1 cellular context compared by ENCODE assay signal in genomic region chr2:112726487-112727190, GRCh38.
TF ChIP-seq lines count a peak whose summit lies in the region.

No MANE protein-coding gene starts in this region.

TF ChIP-seq in HepG2, 621 proteins besides CTCF, POLR2A, EP300 and RAD21 (continued from another document and continues in another):
- TF ChIP-seq ZNF142 (CRISPR knock-in tag; IDR thresholded peaks at IDR 0.05) (peak; percentile 20; the same call in 1 of the 2 replicates), MTA3 (CRISPR knock-in tag; IDR thresholded peaks at IDR 0.05) (no peak), PAWR (CRISPR knock-in tag; IDR thresholded peaks at IDR 0.05; ENCODE audit: borderline replicate concordance) (peak; percentile 85; the same call in 1 of the 2 replicates), IRX3 (CRISPR knock-in tag; IDR thresholded peaks at IDR 0.05; ENCODE audit: borderline replicate concordance, low read depth) (0 out of 2 replicates have a peak, but pooled peaks have one; percentile 47), ZNF687 (CRISPR knock-in tag; IDR thresholded peaks at IDR 0.05) (peak; percentile 85), ZNF746 (CRISPR knock-in tag; IDR thresholded peaks at IDR 0.05) (0 out of 2 replicates have a peak, but pooled peaks have one; percentile 53), HDAC2 (CRISPR knock-in tag; IDR thresholded peaks at IDR 0.05) (peak; percentile 78; the same call in 1 of the 2 replicates), ZNF572 (CRISPR knock-in tag; IDR thresholded peaks at IDR 0.05) (peak; percentile 93; the same call in 1 of the 2 replicates), ZNF850 (CRISPR knock-in tag; conservative IDR thresholded peaks at IDR 0.05) (no peak), CREM (IDR thresholded peaks at IDR 0.05) (no peak), CREM (CRISPR knock-in tag; IDR thresholded peaks at IDR 0.05) (no peak), ZMYM4 (CRISPR knock-in tag; IDR thresholded peaks at IDR 0.05) (peak; percentile 70; the same call in 1 of the 2 replicates), ATF7-NPFF (CRISPR knock-in tag; IDR thresholded peaks at IDR 0.05; ENCODE audit: low read depth) (0 out of 2 replicates have a peak, but pooled peaks have one; percentile 40), SMC3 (IDR thresholded peaks at IDR 0.05; ENCODE audit: low read length) (peak; percentile 89), KAT8 (CRISPR knock-in tag; IDR thresholded peaks at IDR 0.05) (peak; percentile 75), ZNF224 (CRISPR knock-in tag; IDR thresholded peaks at IDR 0.05) (peak; percentile 85; the same call in 1 of the 2 replicates), EED (CRISPR knock-in tag; IDR thresholded peaks at IDR 0.05) (0 out of 2 replicates have a peak, but pooled peaks have one; percentile 60), ZKSCAN1 (IDR thresholded peaks at IDR 0.05; ENCODE audit: low read length) (0 out of 2 replicates have a peak, but pooled peaks have one; percentile 39), ZNF501 (CRISPR knock-in tag; IDR thresholded peaks at IDR 0.05) (peak; percentile 79), ZNF350 (CRISPR knock-in tag; IDR thresholded peaks at IDR 0.05; ENCODE audit: borderline replicate concordance, low read depth) (peak; percentile 62; the same call in 1 of the 2 replicates)
- TF ChIP-seq, protein P1, sequence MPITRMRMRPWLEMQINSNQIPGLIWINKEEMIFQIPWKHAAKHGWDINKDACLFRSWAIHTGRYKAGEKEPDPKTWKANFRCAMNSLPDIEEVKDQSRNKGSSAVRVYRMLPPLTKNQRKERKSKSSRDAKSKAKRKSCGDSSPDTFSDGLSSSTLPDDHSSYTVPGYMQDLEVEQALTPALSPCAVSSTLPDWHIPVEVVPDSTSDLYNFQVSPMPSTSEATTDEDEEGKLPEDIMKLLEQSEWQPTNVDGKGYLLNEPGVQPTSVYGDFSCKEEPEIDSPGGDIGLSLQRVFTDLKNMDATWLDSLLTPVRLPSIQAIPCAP (CRISPR knock-in tag; IDR thresholded peaks at IDR 0.05; ENCODE audit: low read depth): peak; percentile 53; the same call in 1 of the 2 replicates
- TF ChIP-seq, protein P2, sequence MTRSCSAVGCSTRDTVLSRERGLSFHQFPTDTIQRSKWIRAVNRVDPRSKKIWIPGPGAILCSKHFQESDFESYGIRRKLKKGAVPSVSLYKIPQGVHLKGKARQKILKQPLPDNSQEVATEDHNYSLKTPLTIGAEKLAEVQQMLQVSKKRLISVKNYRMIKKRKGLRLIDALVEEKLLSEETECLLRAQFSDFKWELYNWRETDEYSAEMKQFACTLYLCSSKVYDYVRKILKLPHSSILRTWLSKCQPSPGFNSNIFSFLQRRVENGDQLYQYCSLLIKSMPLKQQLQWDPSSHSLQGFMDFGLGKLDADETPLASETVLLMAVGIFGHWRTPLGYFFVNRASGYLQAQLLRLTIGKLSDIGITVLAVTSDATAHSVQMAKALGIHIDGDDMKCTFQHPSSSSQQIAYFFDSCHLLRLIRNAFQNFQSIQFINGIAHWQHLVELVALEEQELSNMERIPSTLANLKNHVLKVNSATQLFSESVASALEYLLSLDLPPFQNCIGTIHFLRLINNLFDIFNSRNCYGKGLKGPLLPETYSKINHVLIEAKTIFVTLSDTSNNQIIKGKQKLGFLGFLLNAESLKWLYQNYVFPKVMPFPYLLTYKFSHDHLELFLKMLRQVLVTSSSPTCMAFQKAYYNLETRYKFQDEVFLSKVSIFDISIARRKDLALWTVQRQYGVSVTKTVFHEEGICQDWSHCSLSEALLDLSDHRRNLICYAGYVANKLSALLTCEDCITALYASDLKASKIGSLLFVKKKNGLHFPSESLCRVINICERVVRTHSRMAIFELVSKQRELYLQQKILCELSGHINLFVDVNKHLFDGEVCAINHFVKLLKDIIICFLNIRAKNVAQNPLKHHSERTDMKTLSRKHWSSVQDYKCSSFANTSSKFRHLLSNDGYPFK (CRISPR knock-in tag; IDR thresholded peaks at IDR 0.05; ENCODE audit: borderline replicate concordance): peak; percentile 62; the same call in 1 of the 2 replicates
- TF ChIP-seq, protein P3, sequence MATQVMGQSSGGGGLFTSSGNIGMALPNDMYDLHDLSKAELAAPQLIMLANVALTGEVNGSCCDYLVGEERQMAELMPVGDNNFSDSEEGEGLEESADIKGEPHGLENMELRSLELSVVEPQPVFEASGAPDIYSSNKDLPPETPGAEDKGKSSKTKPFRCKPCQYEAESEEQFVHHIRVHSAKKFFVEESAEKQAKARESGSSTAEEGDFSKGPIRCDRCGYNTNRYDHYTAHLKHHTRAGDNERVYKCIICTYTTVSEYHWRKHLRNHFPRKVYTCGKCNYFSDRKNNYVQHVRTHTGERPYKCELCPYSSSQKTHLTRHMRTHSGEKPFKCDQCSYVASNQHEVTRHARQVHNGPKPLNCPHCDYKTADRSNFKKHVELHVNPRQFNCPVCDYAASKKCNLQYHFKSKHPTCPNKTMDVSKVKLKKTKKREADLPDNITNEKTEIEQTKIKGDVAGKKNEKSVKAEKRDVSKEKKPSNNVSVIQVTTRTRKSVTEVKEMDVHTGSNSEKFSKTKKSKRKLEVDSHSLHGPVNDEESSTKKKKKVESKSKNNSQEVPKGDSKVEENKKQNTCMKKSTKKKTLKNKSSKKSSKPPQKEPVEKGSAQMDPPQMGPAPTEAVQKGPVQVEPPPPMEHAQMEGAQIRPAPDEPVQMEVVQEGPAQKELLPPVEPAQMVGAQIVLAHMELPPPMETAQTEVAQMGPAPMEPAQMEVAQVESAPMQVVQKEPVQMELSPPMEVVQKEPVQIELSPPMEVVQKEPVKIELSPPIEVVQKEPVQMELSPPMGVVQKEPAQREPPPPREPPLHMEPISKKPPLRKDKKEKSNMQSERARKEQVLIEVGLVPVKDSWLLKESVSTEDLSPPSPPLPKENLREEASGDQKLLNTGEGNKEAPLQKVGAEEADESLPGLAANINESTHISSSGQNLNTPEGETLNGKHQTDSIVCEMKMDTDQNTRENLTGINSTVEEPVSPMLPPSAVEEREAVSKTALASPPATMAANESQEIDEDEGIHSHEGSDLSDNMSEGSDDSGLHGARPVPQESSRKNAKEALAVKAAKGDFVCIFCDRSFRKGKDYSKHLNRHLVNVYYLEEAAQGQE (IDR thresholded peaks at IDR 0.05; ENCODE audit: borderline replicate concordance in 1 of 2, low read depth in 1 of 2, low read length in 2 of 2): no peak
- TF ChIP-seq, protein P4, sequence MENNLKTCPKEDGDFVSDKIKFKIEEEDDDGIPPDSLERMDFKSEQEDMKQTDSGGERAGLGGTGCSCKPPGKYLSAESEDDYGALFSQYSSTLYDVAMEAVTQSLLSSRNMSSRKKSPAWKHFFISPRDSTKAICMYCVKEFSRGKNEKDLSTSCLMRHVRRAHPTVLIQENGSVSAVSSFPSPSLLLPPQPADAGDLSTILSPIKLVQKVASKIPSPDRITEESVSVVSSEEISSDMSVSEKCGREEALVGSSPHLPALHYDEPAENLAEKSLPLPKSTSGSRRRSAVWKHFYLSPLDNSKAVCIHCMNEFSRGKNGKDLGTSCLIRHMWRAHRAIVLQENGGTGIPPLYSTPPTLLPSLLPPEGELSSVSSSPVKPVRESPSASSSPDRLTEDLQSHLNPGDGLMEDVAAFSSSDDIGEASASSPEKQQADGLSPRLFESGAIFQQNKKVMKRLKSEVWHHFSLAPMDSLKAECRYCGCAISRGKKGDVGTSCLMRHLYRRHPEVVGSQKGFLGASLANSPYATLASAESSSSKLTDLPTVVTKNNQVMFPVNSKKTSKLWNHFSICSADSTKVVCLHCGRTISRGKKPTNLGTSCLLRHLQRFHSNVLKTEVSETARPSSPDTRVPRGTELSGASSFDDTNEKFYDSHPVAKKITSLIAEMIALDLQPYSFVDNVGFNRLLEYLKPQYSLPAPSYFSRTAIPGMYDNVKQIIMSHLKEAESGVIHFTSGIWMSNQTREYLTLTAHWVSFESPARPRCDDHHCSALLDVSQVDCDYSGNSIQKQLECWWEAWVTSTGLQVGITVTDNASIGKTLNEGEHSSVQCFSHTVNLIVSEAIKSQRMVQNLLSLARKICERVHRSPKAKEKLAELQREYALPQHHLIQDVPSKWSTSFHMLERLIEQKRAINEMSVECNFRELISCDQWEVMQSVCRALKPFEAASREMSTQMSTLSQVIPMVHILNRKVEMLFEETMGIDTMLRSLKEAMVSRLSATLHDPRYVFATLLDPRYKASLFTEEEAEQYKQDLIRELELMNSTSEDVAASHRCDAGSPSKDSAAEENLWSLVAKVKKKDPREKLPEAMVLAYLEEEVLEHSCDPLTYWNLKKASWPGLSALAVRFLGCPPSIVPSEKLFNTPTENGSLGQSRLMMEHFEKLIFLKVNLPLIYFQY (CRISPR knock-in tag; IDR thresholded peaks at IDR 0.05; ENCODE audit: borderline replicate concordance): peak; percentile 99
- TF ChIP-seq, protein P5, sequence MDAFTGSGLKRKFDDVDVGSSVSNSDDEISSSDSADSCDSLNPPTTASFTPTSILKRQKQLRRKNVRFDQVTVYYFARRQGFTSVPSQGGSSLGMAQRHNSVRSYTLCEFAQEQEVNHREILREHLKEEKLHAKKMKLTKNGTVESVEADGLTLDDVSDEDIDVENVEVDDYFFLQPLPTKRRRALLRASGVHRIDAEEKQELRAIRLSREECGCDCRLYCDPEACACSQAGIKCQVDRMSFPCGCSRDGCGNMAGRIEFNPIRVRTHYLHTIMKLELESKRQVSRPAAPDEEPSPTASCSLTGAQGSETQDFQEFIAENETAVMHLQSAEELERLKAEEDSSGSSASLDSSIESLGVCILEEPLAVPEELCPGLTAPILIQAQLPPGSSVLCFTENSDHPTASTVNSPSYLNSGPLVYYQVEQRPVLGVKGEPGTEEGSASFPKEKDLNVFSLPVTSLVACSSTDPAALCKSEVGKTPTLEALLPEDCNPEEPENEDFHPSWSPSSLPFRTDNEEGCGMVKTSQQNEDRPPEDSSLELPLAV (CRISPR knock-in tag; conservative IDR thresholded peaks at IDR 0.05; ENCODE audit: low read depth): 0 out of 2 replicates have a peak, but pooled peaks have one; percentile 26
